34 cellular contexts compared by ENCODE assay signal in the genomic region with DNA sequence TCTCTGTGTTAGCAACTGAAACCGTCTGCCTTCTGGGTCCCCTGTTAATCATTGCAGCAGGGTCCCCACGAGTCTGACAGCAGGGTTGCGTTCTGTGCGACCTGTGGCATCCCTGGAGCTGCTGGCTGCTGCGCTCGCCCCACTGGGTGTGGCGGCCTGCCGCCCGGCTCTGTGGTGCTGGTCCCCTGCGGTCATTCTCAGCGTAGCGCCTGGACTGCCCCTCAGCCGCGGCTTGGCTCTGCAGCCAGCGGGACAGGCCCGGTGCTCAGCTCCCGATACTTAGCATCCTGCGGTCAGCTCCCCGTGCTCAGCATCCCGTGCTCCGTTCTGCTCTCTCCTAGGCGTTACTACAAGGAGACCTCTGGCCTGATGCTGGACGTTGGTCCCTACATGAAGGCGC. TPM values are rescaled to one million over a fixed set of nuclear protein-coding genes. Genes with fewer than 3 reads are reported as not detected.
"Had no signal": no experiment of that assay in that cellular context is flagged by ENCODE, and none has a peak within 500 bp of the region (broad histone marks: within the 10 kb centered on the region; RNA-seq: fewer than 3 reads in every experiment).

No MANE protein-coding gene starts in this region.

- H3K4me3 ChIP-seq: heart right ventricle, hepatocyte, left lung, lower lobe of right lung, smooth muscle cell, stomach, testis, tibial artery, upper lobe of right lung, uterus had no signal

- H2AFZ ChIP-seq: hepatocyte, parathyroid adenoma had no signal

- H3K9ac ChIP-seq: parathyroid adenoma had no signal

- H3K9me3 ChIP-seq: left lung, lower lobe of right lung, neutrophil, testis, upper lobe of right lung, uterus had no signal

- ATAC-seq: left lung; lower lobe of right lung; naive thymus-derived CD8-positive, alpha-beta T cell; stimulated activated naive B cell treated with anti-CD40 and anti-IgM and Interleukin-4, amounts not matched to agents 10 μg/mL and 1 μg/mL and 100 μg/mL, for 72 hours; stimulated activated naive CD8-positive, alpha-beta T cell treated with anti-CD3 and anti-CD28 coated beads, Interleukin-15, Interleukin-2, amounts not matched to agents 100 U/mL and 50 U/mL, for 24 hours; upper lobe of right lung had no signal

- H3K36me3 ChIP-seq: left lung, lower lobe of right lung, neutrophil, upper lobe of right lung, uterus had no signal

- H3K4me1 ChIP-seq: left lung, lower lobe of right lung, parathyroid adenoma, testis, tibial artery, upper lobe of right lung, uterus had no signal

- H3K27me3 ChIP-seq: heart right ventricle, hepatocyte, left lung, stomach, testis, tibial artery, upper lobe of right lung, uterus had no signal

- DNase-seq: heart right ventricle; kidney glomerular epithelial cell; left cardiac atrium; left lung; lower lobe of right lung; mammary epithelial cell; mesenchymal stem cell; naive thymus-derived CD8-positive, alpha-beta T cell; occipital lobe; right cardiac atrium; stimulated activated CD4-positive, alpha-beta T cell treated with anti-CD3 and anti-CD28 coated beads, Interleukin-12 subunit alpha, Interleukin-12 subunit beta, amount 100 ng/mL, for 4 hours; stimulated activated CD4-positive, alpha-beta T cell treated with anti-CD3 and anti-CD28 coated beads, Interleukin-15, amount 100 ng/mL, for 24 hours; stimulated activated CD4-positive, alpha-beta T cell treated with anti-CD3 and anti-CD28 coated beads, Interleukin-2, amount 100 ng/mL, for 24 hours; stimulated activated CD4-positive, alpha-beta T cell treated with anti-CD3 and anti-CD28 coated beads, Interleukin-4, amount 100 ng/mL, for 1 hour; stimulated activated naive B cell treated with anti-CD40 and anti-IgM and Interleukin-4, amounts not matched to agents 10 μg/mL and 1 μg/mL and 100 μg/mL, for 72 hours; stimulated activated naive CD8-positive, alpha-beta T cell treated with anti-CD3 and anti-CD28 coated beads, Interleukin-15, Interleukin-2, amounts not matched to agents 100 U/mL and 50 U/mL, for 24 hours; stomach; testis; tibial artery; trophoblast cell; upper lobe of right lung; uterus had no signal

- FAIRE-seq: keratinocyte had no signal

- H3K27ac ChIP-seq: heart right ventricle, hepatocyte, left lung, lower lobe of right lung, neutrophil, parathyroid adenoma, stomach, testis, tibial artery, upper lobe of right lung, uterus had no signal

- H3K79me2 ChIP-seq: hepatocyte, parathyroid adenoma had no signal

- H3K4me2 ChIP-seq: hepatocyte, smooth muscle cell had no signal

RNA-seq across cellular contexts. Expression of a gene that starts 46.8 kb away (rescaled TPM):
- total RNA-seq: heart right ventricle; left cardiac atrium; left lung; liver; lower lobe of right lung; naive thymus-derived CD8-positive, alpha-beta T cell; neural crest cell; osteocyte; progenitor cell of endocrine pancreas; pulmonary artery endothelial cell; renal cortical epithelial cell; right cardiac atrium; skeletal muscle tissue; smooth muscle cell; stomach; upper lobe of right lung; uterus had no signal
- polyA plus RNA-seq: heart right ventricle; liver; naive thymus-derived CD8-positive, alpha-beta T cell; right cardiac atrium; smooth muscle cell had no signal
